ENCODE assay signal across 8 cellular contexts in the genomic region with DNA sequence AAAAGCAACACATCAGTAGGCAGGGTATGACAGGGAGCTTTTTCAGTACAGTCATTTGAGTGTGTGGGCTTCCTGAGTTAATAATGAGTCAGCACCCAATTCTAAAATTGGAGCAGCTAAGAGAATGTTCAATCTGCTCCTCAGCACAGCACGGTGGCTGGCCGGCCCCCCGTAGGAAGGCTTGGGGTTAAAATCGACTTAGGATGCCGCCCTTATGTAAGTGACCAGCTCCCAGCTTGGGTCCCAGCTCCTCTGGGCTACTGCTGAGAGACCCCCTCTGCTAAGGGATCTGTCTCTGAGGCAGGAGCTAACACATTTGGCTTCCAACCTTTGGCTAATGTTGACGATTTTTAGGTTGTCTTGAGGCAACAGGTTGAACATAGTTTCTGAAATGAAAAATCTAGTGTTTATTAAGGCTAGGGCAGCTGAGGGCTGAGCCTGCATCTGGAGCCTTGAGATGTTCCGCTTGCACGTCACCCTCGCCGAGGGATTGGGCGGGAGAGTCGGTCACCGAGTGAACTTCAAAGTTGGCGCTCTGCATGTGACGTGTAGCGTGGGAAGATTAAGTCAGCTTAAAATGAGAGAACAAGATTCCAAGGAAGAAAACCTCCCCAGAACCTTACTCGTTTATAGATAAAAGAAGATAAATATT.
DNase-seq lines count a peak whose midpoint lies in the region; ATAC-seq and TF ChIP-seq lines count a peak whose summit lies in the region.
"Not testable (repeated sequence)": the region's sequence is repeated elsewhere in the genome, so short reads cannot be mapped to it uniquely, and the experiment has no call there.

No MANE protein-coding gene starts in this region.

- TF ChIP-seq CTCF in fibroblast of villous mesenchyme (IDR thresholded peaks at IDR 0.05; ENCODE audit: insufficient read depth, low read depth, low read length); nephron (IDR thresholded peaks at IDR 0.05; ENCODE audit: unreplicated experiment in 3 of 3); uterus (IDR thresholded peaks at IDR 0.05): not testable (repeated sequence)

- H3K36me3 Mint-ChIP-seq in activated naive CD4-positive, alpha-beta T cell treated with anti-CD3 and anti-CD28 coated beads, Interleukin-2, amount 50 U/mL, for 24 hours; nephron (ENCODE audit: low read depth): not testable (repeated sequence)

- TF ChIP-seq POLR2A in uterus (IDR thresholded peaks at IDR 0.05): not testable (repeated sequence)

- DNase-seq in H7: peak; percentile 24
- DNase-seq in SJCRH30: peak; percentile 44 to 57
- peak; percentile 14 for DNase-seq in fibroblast of villous mesenchyme (ENCODE audit: low read depth)
- DNase-seq in uterus: not testable (repeated sequence)

- peak; percentile 82 for ATAC-seq in GM18517 (IDR thresholded peaks at IDR 0.05; ENCODE audit: unreplicated experiment)
- ATAC-seq in HG03432 (IDR thresholded peaks at IDR 0.05; ENCODE audit: unreplicated experiment): peak; percentile 84

- H3K4me1 ChIP-seq in SJCRH30, uterus: not testable (repeated sequence)

- peak overlapping the region; percentile 92 for H3K4me3 Mint-ChIP-seq in activated naive CD4-positive, alpha-beta T cell treated with anti-CD3 and anti-CD28 coated beads, Interleukin-2, amount 50 U/mL, for 24 hours
- peak overlapping the region in 2 of 3 experiments; percentile 40 to 52 for H3K4me3 Mint-ChIP-seq in nephron

- H3K9me3 Mint-ChIP-seq in activated naive CD4-positive, alpha-beta T cell treated with anti-CD3 and anti-CD28 coated beads, Interleukin-2, amount 50 U/mL, for 24 hours; nephron: not testable (repeated sequence)

- H3K36me3 ChIP-seq in H7 (replicated peaks; ENCODE audit: control insufficient read depth, insufficient read depth, low read length); SJCRH30; uterus: not testable (repeated sequence)

- H3K27ac ChIP-seq in SJCRH30 (peak overlapping the region; percentile 86), uterus (peak overlapping the region; percentile 74 to 79)

- not testable (repeated sequence) for H3K4me3 ChIP-seq in H7 (ENCODE audit: insufficient read depth, low read depth, low read length); uterus
- H3K4me3 ChIP-seq in SJCRH30: peak overlapping the region; percentile 78
- peak overlapping the region; percentile 61 for H3K4me3 ChIP-seq in fibroblast of villous mesenchyme (ENCODE audit: low read depth, low read length)

- H3K27me3 Mint-ChIP-seq in activated naive CD4-positive, alpha-beta T cell treated with anti-CD3 and anti-CD28 coated beads, Interleukin-2, amount 50 U/mL, for 24 hours; nephron (ENCODE audit: low read depth): not testable (repeated sequence)

- peaks cover 24% of the 10 kb centered on the region for H3K4me1 Mint-ChIP-seq in activated naive CD4-positive, alpha-beta T cell treated with anti-CD3 and anti-CD28 coated beads, Interleukin-2, amount 50 U/mL, for 24 hours
- peaks cover 15% of the 10 kb centered on the region for H3K4me1 Mint-ChIP-seq in nephron

- H3K27ac Mint-ChIP-seq in activated naive CD4-positive, alpha-beta T cell treated with anti-CD3 and anti-CD28 coated beads, Interleukin-2, amount 50 U/mL, for 24 hours: peak overlapping the region; percentile 97
- H3K27ac Mint-ChIP-seq in nephron: not testable (repeated sequence)

- not testable (repeated sequence) for H3K27me3 ChIP-seq in H7 (ENCODE audit: control insufficient read depth, insufficient read depth, low read length); SJCRH30; uterus

- H3K9me3 ChIP-seq in SJCRH30 (replicated peaks); uterus: not testable (repeated sequence)

- intact Hi-C loops in uterus (cut with DNase I; ENCODE audit: low total_unique reads): not testable (repeated sequence)
